Comparison of ENCODE assay signal across 18 cellular contexts in genomic region chr21:44365251-44365966, GRCh38. TPM values are rescaled to one million over a fixed set of nuclear protein-coding genes. Genes with fewer than 3 reads are reported as not detected.
A peak's percentile ranks its signal among the peaks of the same experiment; 100 is the strongest.
DNase-seq lines count a peak whose midpoint lies in the region; ATAC-seq and TF ChIP-seq lines count a peak whose summit lies in the region.
"Had no signal": no experiment of that assay in that cellular context is flagged by ENCODE, and none has a peak within 500 bp of the region (broad histone marks: within the 10 kb centered on the region; RNA-seq: fewer than 3 reads in every experiment).

No MANE protein-coding gene starts in this region.

- WGBS in aorta, 2 donors, result 86 to 90% methylated on average over 18 of the region's 18 CpGs
- 93% methylated on average over 16 of the region's 18 CpGs for WGBS in hepatocyte (ENCODE audit: low lambda C conversion rate, missing lambda C conversion rate)

- TF ChIP-seq CTCF in right atrium auricular region (IDR thresholded peaks at IDR 0.05) (no peak), RWPE2 (IDR thresholded peaks at IDR 0.05; ENCODE audit: poor library complexity, severe bottlenecking) (no peak), hepatocyte (IDR thresholded peaks at IDR 0.05; ENCODE audit: poor library complexity) (no peak)

- no peaks in the 10 kb centered on the region for H3K79me2 ChIP-seq in hepatocyte

- peak; percentile 20 for DNase-seq in Right ventricle myocardium superior
- no peak for DNase-seq in right atrium auricular region (ENCODE audit: low spot score)
- peak; percentile 33 for DNase-seq in RWPE2 (ENCODE audit: low spot score)
- DNase-seq in left lobe of liver (ENCODE audit: low spot score), result peak; percentile 42
- peak; percentile 33 to 67 for DNase-seq in aorta
- no peak for DNase-seq in hepatocyte (ENCODE audit: low spot score)
- DNase-seq in NCI-H1417 treated with DMSO at 0.1 percent for 48 hours (lab: John Stamatoyannopoulos, UW), result no peak
- DNase-seq: CD8-positive, alpha-beta T cell; DND-41; GDM1; KBM-7; NCI-H1092 treated with DMSO at 0.1 percent for 48 hours; NCI-H187; NCI-H446; NCI-H748 treated with DMSO at 0.1 percent for 48 hours; PC-9; SHP77 had no signal

- no peaks in the 10 kb centered on the region for H3K9me2 ChIP-seq in hepatocyte (replicated peaks; ENCODE audit: insufficient read depth)

- H3K4me2 ChIP-seq in hepatocyte, result no peak overlapping the region
- H3K4me2 ChIP-seq: PC-9 had no signal

- H2AFZ ChIP-seq in hepatocyte, result no peak overlapping the region
- H2AFZ ChIP-seq: PC-9 had no signal

- H3K27ac ChIP-seq in right atrium auricular region (no peak overlapping the region), RWPE2 (ENCODE audit: poor library complexity, severe bottlenecking) (no peak overlapping the region), aorta (ENCODE audit: low read depth in 1 of 2, low read length in 2 of 2) (no peak overlapping the region), hepatocyte (no peak overlapping the region)
- H3K27ac ChIP-seq: PC-9 had no signal

- H3K9me3 ChIP-seq in right atrium auricular region, result peaks cover 0 to 20% of the 10 kb centered on the region in 2 donors
- H3K9me3 ChIP-seq in RWPE2 (ENCODE audit: severe bottlenecking), result no peaks in the 10 kb centered on the region
- peaks cover 5% of the 10 kb centered on the region for H3K9me3 ChIP-seq in aorta (ENCODE audit: control insufficient read depth, low read length)
- no peaks in the 10 kb centered on the region for H3K9me3 ChIP-seq in hepatocyte (ENCODE audit: low read depth)

- intact Hi-C loops in Right ventricle myocardium superior (cut with DNase I) (no loop called here), aorta (cut with DNase I) (loop anchor here in 1 of 2 donors (10.0 kb wide), 1 partner anchor 49 kb away; no protein-coding TSS in a partner anchor)

- no peak for ATAC-seq in Right ventricle myocardium superior (ENCODE audit: poor library complexity)
- ATAC-seq in RWPE2 (ENCODE audit: low read depth), result no peak
- ATAC-seq in left lobe of liver, result no peak
- no peak for ATAC-seq in aorta (ENCODE audit: low FRiP score)
- ATAC-seq: CD8-positive, alpha-beta T cell had no signal

- H3K27me3 ChIP-seq in right atrium auricular region (peaks cover 0 to 7% of the 10 kb centered on the region in 2 donors), RWPE2 (ENCODE audit: insufficient read depth, poor library complexity, severe bottlenecking) (peaks cover 14% of the 10 kb centered on the region), aorta (ENCODE audit: control insufficient read depth in 1 of 2, insufficient read depth in 2 of 2, low read length in 1 of 2) (no peaks in the 10 kb centered on the region), hepatocyte (peaks cover 4% of the 10 kb centered on the region)

- H4K20me1 ChIP-seq in hepatocyte (ENCODE audit: insufficient read depth, poor library complexity, severe bottlenecking), result no peaks in the 10 kb centered on the region

- H3K4me1 ChIP-seq in right atrium auricular region (peaks cover 0 to 6% of the 10 kb centered on the region in 2 donors), RWPE2 (ENCODE audit: insufficient read depth, poor library complexity, severe bottlenecking) (no peaks in the 10 kb centered on the region), aorta (ENCODE audit: control insufficient read depth in 1 of 2, insufficient read depth in 2 of 2, low read length in 2 of 2) (no peaks in the 10 kb centered on the region), hepatocyte (ENCODE audit: insufficient read depth) (no peaks in the 10 kb centered on the region)

- H3K36me3 ChIP-seq in right atrium auricular region (no peaks in the 10 kb centered on the region), RWPE2 (ENCODE audit: low read depth) (no peaks in the 10 kb centered on the region), aorta (ENCODE audit: control insufficient read depth in 1 of 2, insufficient read depth in 2 of 2, low read length in 1 of 2) (no peaks in the 10 kb centered on the region), hepatocyte (replicated peaks; ENCODE audit: insufficient read depth, low read depth) (no peaks in the 10 kb centered on the region)

- H3K4me3 ChIP-seq in right atrium auricular region, result no peak overlapping the region
- H3K4me3 ChIP-seq in RWPE2 (ENCODE audit: severe bottlenecking), result no peak overlapping the region
- no peak overlapping the region for H3K4me3 ChIP-seq in aorta (ENCODE audit: low read length in 2 of 2)
- H3K4me3 ChIP-seq in hepatocyte, result no peak overlapping the region
- H3K4me3 ChIP-seq: PC-9 had no signal

RNA-seq across cellular contexts. Expression of gene TRPM2, which starts 12.0 kb away (rescaled TPM):
- 1.9 TPM for total RNA-seq in Right ventricle myocardium superior
- under 1 TPM; 0.75 to 0.89 TPM for total RNA-seq in right atrium auricular region
- 1.4 TPM for total RNA-seq in left lobe of liver
- 10 to 100 TPM in 1 of 2 donors, 1 to 10 TPM in 1; 7.0 to 15.8 TPM for total RNA-seq in aorta
- polyA plus RNA-seq in aorta, result 1 to 10 TPM; 2.2 to 4.9 TPM
- total RNA-seq in hepatocyte, result 0.24 and 0.50 TPM in 2 replicates
- polyA plus RNA-seq in hepatocyte, result 0.25 TPM in 1 of 2 replicates, not detected in the other
- total RNA-seq: PC-9 had no signal
- polyA plus RNA-seq: BJ had no signal

RNA-seq across cellular contexts. Expression of gene CFAP410, which starts 26.2 kb away (rescaled TPM):
- total RNA-seq in Right ventricle myocardium superior (13.9 TPM), right atrium auricular region (10 to 100 TPM; 21.4 to 23.2 TPM), left lobe of liver (13.9 TPM), aorta (10 to 100 TPM; 19.4 to 20.9 TPM), hepatocyte (17.1 and 20.3 TPM in 2 replicates)
- polyA plus RNA-seq in aorta (100 to 1,000 TPM in 1 of 2 donors, 10 to 100 TPM in 1; 26.2 to 121 TPM), hepatocyte (33.6 and 40.4 TPM in 2 replicates)

Comparison
In these comparisons a context has a peak if more than half of its experiments do, and no peak if none do; other contexts are left out.
1. DNase-seq: peak in Right ventricle myocardium superior (single experiment), RWPE2 (single experiment), left lobe of liver (single experiment) and aorta (2 of 2); none in right atrium auricular region (single experiment), hepatocyte (single experiment) and NCI-H1417 treated with DMSO at 0.1 percent for 48 hours (single experiment).